2 cellular contexts compared by ENCODE assay signal in genomic region chr10:35372329-35372728, GRCh38.
TF ChIP-seq lines count a peak whose summit lies in the region.

No MANE protein-coding gene starts in this region.

TF ChIP-seq in SK-N-SH treated with all-trans-retinoic acid at 6 μM for 48 hours, 23 proteins besides CTCF, POLR2A, EP300 and RAD21 (continued from another document):
- TF ChIP-seq OSR1 (CRISPR knock-in tag; IDR thresholded peaks at IDR 0.05) (no peak), TSHZ2 (CRISPR knock-in tag; IDR thresholded peaks at IDR 0.05) (no peak)

TF ChIP-seq in SK-N-SH, 30 proteins besides CTCF, POLR2A, EP300 and RAD21 (continued from another document):
- TF ChIP-seq FOSL2 (IDR thresholded peaks at IDR 0.05; ENCODE audit: borderline replicate concordance, low read depth) (no peak), CHD2 (IDR thresholded peaks at IDR 0.05; ENCODE audit: low read length, partially characterized antibody) (no peak), FOXJ3 (CRISPR knock-in tag; IDR thresholded peaks at IDR 0.05) (no peak)
